9 cellular contexts compared by ENCODE assay signal in the genomic region with DNA sequence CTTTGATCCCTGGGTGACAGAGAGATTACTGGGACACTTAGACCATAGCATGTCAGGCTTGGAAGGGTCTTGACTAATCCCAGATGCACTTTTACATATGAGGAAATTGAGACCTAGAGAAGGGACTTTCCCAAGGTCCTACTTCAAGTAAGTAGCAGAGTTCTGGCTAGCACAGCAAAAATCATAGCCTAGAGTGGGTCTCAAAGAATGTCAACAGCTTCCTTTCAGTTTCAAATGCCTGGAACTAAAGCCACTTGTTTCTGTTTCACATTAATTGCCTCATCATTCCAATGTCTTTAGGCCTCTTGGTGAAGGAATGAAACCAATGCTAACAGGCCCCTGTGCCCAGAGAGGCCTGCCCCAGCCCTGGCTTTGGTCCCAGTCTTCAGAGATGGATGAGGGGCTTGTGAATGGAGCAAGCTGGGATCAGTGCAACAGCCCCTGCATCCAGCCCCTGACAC. TPM values are rescaled to one million over a fixed set of nuclear protein-coding genes. Genes with fewer than 3 reads are reported as not detected.
DNase-seq lines count a peak whose midpoint lies in the region; TF ChIP-seq lines count a peak whose summit lies in the region.
"Had no signal": no experiment of that assay in that cellular context is flagged by ENCODE, and none has a peak within 500 bp of the region (broad histone marks: within the 10 kb centered on the region; RNA-seq: fewer than 3 reads in every experiment).

No MANE protein-coding gene starts in this region.

- H3K36me3 Mint-ChIP-seq in T-helper 1 cell treated with Interleukin-12 subunit alpha and Interleukin-12 subunit beta and Interleukin-4 antibody, amounts not matched to agents 30 μg/mL and 1 μg/mL, for 36 hours (ENCODE audit: low read depth): peaks cover 11% of the 10 kb centered on the region

- H3K4me1 ChIP-seq in A673 (ENCODE audit: insufficient read depth, low read length, poor library complexity, severe bottlenecking): peaks cover 38% of the 10 kb centered on the region
- peaks cover 11% of the 10 kb centered on the region for H3K4me1 ChIP-seq in hepatocyte (ENCODE audit: insufficient read depth)

- H3K4me2 ChIP-seq in hepatocyte: peak overlapping the region; percentile 61

- in situ Hi-C loops in GM13977 (cut with MboI; ENCODE audit: low pct_unique_long_range_greater_than_20kb, low sequenced_read_pairs, unreplicated experiment) (no loop called here), ACHN (cut with HindIII; ENCODE audit: low pct_ligation_motif_present, low pct_unique_long_range_greater_than_20kb, low sequenced_read_pairs) (no loop called here)

- peaks cover 3% of the 10 kb centered on the region for H3K9me3 ChIP-seq in A673 (ENCODE audit: low read depth, low read length, poor library complexity, severe bottlenecking)
- no peaks in the 10 kb centered on the region for H3K9me3 ChIP-seq in hepatocyte (ENCODE audit: low read depth)

- no peak for TF ChIP-seq CTCF in A673 (conservative IDR thresholded peaks at IDR 0.05; ENCODE audit: low read depth, low read length)
- no peak for TF ChIP-seq CTCF in GM13977 (IDR thresholded peaks at IDR 0.05; ENCODE audit: extremely low read depth, insufficient read depth, missing control alignments)
- TF ChIP-seq CTCF in hepatocyte (IDR thresholded peaks at IDR 0.05; ENCODE audit: poor library complexity): no peak

- peaks cover 22% of the 10 kb centered on the region for H3K27me3 Mint-ChIP-seq in T-helper 1 cell treated with Interleukin-12 subunit alpha and Interleukin-12 subunit beta and Interleukin-4 antibody, amounts not matched to agents 30 μg/mL and 1 μg/mL, for 36 hours (ENCODE audit: low read depth)

- no peaks in the 10 kb centered on the region for H3K36me3 ChIP-seq in A673 (ENCODE audit: insufficient read depth, low read length, poor library complexity, severe bottlenecking)
- H3K36me3 ChIP-seq in hepatocyte (replicated peaks; ENCODE audit: insufficient read depth, low read depth): no peaks in the 10 kb centered on the region

- H3K27ac Mint-ChIP-seq in T-helper 1 cell treated with Interleukin-12 subunit alpha and Interleukin-12 subunit beta and Interleukin-4 antibody, amounts not matched to agents 30 μg/mL and 1 μg/mL, for 36 hours: peak overlapping the region; percentile 68

- POLR2A ChIA-PET in A673 (lab: Charles Lee; ENCODE audit: low non-redundant PET): no interaction called here

- no peaks in the 10 kb centered on the region for H4K20me1 ChIP-seq in hepatocyte (ENCODE audit: insufficient read depth, poor library complexity, severe bottlenecking)

- peak overlapping the region; percentile 1 for H3K4me3 Mint-ChIP-seq in T-helper 1 cell treated with Interleukin-12 subunit alpha and Interleukin-12 subunit beta and Interleukin-4 antibody, amounts not matched to agents 30 μg/mL and 1 μg/mL, for 36 hours

- H3K27ac ChIP-seq in A673 (ENCODE audit: low read depth, low read length, poor library complexity, severe bottlenecking): peak overlapping the region; percentile 80
- peak overlapping the region; percentile 84 for H3K27ac ChIP-seq in hepatocyte

- H3K9me2 ChIP-seq in hepatocyte (replicated peaks; ENCODE audit: insufficient read depth): no peaks in the 10 kb centered on the region

- H3K4me1 Mint-ChIP-seq in T-helper 1 cell treated with Interleukin-12 subunit alpha and Interleukin-12 subunit beta and Interleukin-4 antibody, amounts not matched to agents 30 μg/mL and 1 μg/mL, for 36 hours (ENCODE audit: low read depth): peaks cover 42% of the 10 kb centered on the region

- DNase-seq in A673 (ENCODE audit: low spot score): no peak
- DNase-seq in GM13977 (ENCODE audit: low spot score): peak; percentile 37
- DNase-seq in hepatocyte (ENCODE audit: low spot score): no peak
- DNase-seq in ACHN: no peak
- no peak for DNase-seq in HUDEP-2 (lab: John Stamatoyannopoulos, UW; ENCODE audit: unreplicated experiment in 76 of 76)
- no peak for DNase-seq in anterior cingulate cortex (lab: John Stamatoyannopoulos, UW)
- DNase-seq in NCI-H1930 (lab: John Stamatoyannopoulos, UW): no peak
- DNase-seq: effector CD4-positive, alpha-beta T cell had no signal

- H3K27me3 ChIP-seq in A673 (replicated peaks; ENCODE audit: insufficient read depth, low read depth, low read length, poor library complexity): no peaks in the 10 kb centered on the region
- H3K27me3 ChIP-seq in hepatocyte: no peaks in the 10 kb centered on the region

- intact Hi-C loops in A673 (cut with micrococcal nuclease; ENCODE audit: unreplicated experiment): no loop called here

- no TSS peak for BruUV-seq in A673 (replicated peaks; lab: Mats Ljungman, UMichigan)

- H3K9me3 Mint-ChIP-seq in T-helper 1 cell treated with Interleukin-12 subunit alpha and Interleukin-12 subunit beta and Interleukin-4 antibody, amounts not matched to agents 30 μg/mL and 1 μg/mL, for 36 hours: peaks cover 9% of the 10 kb centered on the region

- no peak overlapping the region for H2AFZ ChIP-seq in hepatocyte

- no peaks in the 10 kb centered on the region for H3K79me2 ChIP-seq in hepatocyte

- H3K4me3 ChIP-seq in A673 (ENCODE audit: low read depth, low read length, poor library complexity, severe bottlenecking): no peak overlapping the region
- H3K4me3 ChIP-seq in hepatocyte: no peak overlapping the region

- CTCF ChIA-PET in A673 (lab: Charles Lee): interaction anchor here (0.5 kb wide), 1 partner anchor 68 kb away, joined by 3 read pairs; no protein-coding TSS in a partner anchor

RNA-seq across cellular contexts. Expression of a gene that starts 26.6 kb away (rescaled TPM):
- 12.6 and 16.0 TPM in 2 replicates for total RNA-seq in A673 (2021)
- total RNA-seq in hepatocyte: 128 TPM in 2 replicates
- 129 and 178 TPM in 2 replicates for polyA plus RNA-seq in hepatocyte
